ENCODE assay signal across 25 cellular contexts in genomic region chr11:86951706-86952105, GRCh38. TPM values are rescaled to one million over a fixed set of nuclear protein-coding genes. Genes with fewer than 3 reads are reported as not detected.
DNase-seq lines count a peak whose midpoint lies in the region; ATAC-seq and TF ChIP-seq lines count a peak whose summit lies in the region.
"Had no signal": no experiment of that assay in that cellular context is flagged by ENCODE, and none has a peak within 500 bp of the region (broad histone marks: within the 10 kb centered on the region; RNA-seq: fewer than 3 reads in every experiment).

No MANE protein-coding gene starts in this region.

- H3K4me1 ChIP-seq in heart left ventricle = peaks cover 11 to 68% (median 44%) of the 10 kb centered on the region in 12 donors
- peaks cover 73% of the 10 kb centered on the region for H3K4me1 ChIP-seq in psoas muscle
- H3K4me1 ChIP-seq in upper lobe of right lung = peaks cover 40% of the 10 kb centered on the region

- 47 to 66% (median 53%) methylated on average over 3 of the region's 3 CpGs for WGBS in heart left ventricle, 4 donors
- 47 to 54% (median 49%) methylated on average over 3 of the region's 3 CpGs for WGBS in psoas muscle, 3 donors

- H3K9me3 ChIP-seq in heart left ventricle = no peaks in the 10 kb centered on the region
- H3K9me3 ChIP-seq in psoas muscle = no peaks in the 10 kb centered on the region
- no peaks in the 10 kb centered on the region for H3K9me3 ChIP-seq in upper lobe of right lung
- H3K9me3 ChIP-seq: tibial nerve had no signal

- no peak for TF ChIP-seq POLR2A in heart left ventricle (IDR thresholded peaks at IDR 0.05)

- intact Hi-C loops in heart left ventricle (cut with DNase I) = loop anchor here in 2 of 10 donors (10.0 kb wide), 1 partner anchor 143 kb away; no protein-coding TSS in a partner anchor
- intact Hi-C loops in cardiac septum (cut with DNase I) = loop anchor here (10.0 kb wide), 1 partner anchor 83 kb away; the partner anchor contains the start of gene TMEM135
- intact Hi-C loops in psoas muscle (cut with DNase I) = no loop called here
- intact Hi-C loops in upper lobe of right lung (cut with DNase I) = no loop called here
- intact Hi-C loops in CD14-positive monocyte (cut with micrococcal nuclease) = no loop called here

- TF ChIP-seq CTCF in heart left ventricle (IDR thresholded peaks at IDR 0.05) (no peak), fibroblast of villous mesenchyme (IDR thresholded peaks at IDR 0.05; ENCODE audit: insufficient read depth, low read depth, low read length) (no peak), psoas muscle (IDR thresholded peaks at IDR 0.05) (no peak), upper lobe of right lung (IDR thresholded peaks at IDR 0.05) (no peak), CD14-positive monocyte (IDR thresholded peaks at IDR 0.05) (no peak)

- no peak overlapping the region for H3K4me3 Mint-ChIP-seq in CD14-positive monocyte
- H3K4me3 Mint-ChIP-seq: B cell; central memory CD8-positive, alpha-beta T cell had no signal

- peaks cover 0 to 10% (median 4%) of the 10 kb centered on the region in 7 donors for H3K9me3 Mint-ChIP-seq in CD14-positive monocyte
- H3K9me3 Mint-ChIP-seq: activated T-helper 2 cell treated with anti-CD3 and anti-CD28 coated beads, Interferon-gamma antibody, Interleukin-2, Interleukin-4, amounts not matched to agents 10 μg/mL and 5 μg/mL and 100 μg/mL, durations not matched to agents 14 hours and 24 hours and 36 hours; central memory CD8-positive, alpha-beta T cell had no signal

- peaks cover 29 to 49% (median 33%) of the 10 kb centered on the region in 3 donors for H3K27me3 Mint-ChIP-seq in CD14-positive monocyte (ENCODE audit: low read depth in 3 of 3)

- H3K27ac ChIP-seq in heart left ventricle = peak overlapping the region; percentile 91 to 100 (median 97)
- peak overlapping the region; percentile 42 for H3K27ac ChIP-seq in psoas muscle
- H3K27ac ChIP-seq in upper lobe of right lung = peak overlapping the region; percentile 86
- H3K27ac ChIP-seq: KMS-11, PC-9 had no signal

- H3K36me3 Mint-ChIP-seq in CD14-positive monocyte = peaks cover 0 to 3% of the 10 kb centered on the region in 2 donors

- no peak overlapping the region for H3K27ac Mint-ChIP-seq in CD14-positive monocyte
- H3K27ac Mint-ChIP-seq: activated T-helper 2 cell treated with anti-CD3 and anti-CD28 coated beads, Interferon-gamma antibody, Interleukin-2, Interleukin-4, amounts not matched to agents 10 μg/mL and 5 μg/mL and 100 μg/mL, durations not matched to agents 14 hours and 24 hours and 36 hours; B cell had no signal

- H3K27me3 ChIP-seq in heart left ventricle = peaks cover 0 to 14% (median 0%) of the 10 kb centered on the region in 9 donors
- H3K27me3 ChIP-seq in psoas muscle (ENCODE audit: insufficient read depth in 3 of 3, low read length in 2 of 3) = no peaks in the 10 kb centered on the region
- no peaks in the 10 kb centered on the region for H3K27me3 ChIP-seq in upper lobe of right lung
- H3K27me3 ChIP-seq: tibial nerve had no signal

- H3K36me3 ChIP-seq in heart left ventricle = peaks cover 0 to 58% (median 30%) of the 10 kb centered on the region in 9 donors
- H3K36me3 ChIP-seq in psoas muscle (ENCODE audit: insufficient read depth in 1 of 2, low read depth in 1 of 2) = peaks cover 9 to 35% of the 10 kb centered on the region in 2 donors
- peaks cover 11% of the 10 kb centered on the region for H3K36me3 ChIP-seq in upper lobe of right lung

- DNase-seq in heart left ventricle (no peak), cardiac septum (ENCODE audit: low spot score) (no peak), fibroblast of villous mesenchyme (ENCODE audit: low read depth) (no peak), psoas muscle (no peak), upper lobe of right lung (no peak), CD14-positive monocyte (ENCODE audit: low spot score) (no peak), NCI-H446 treated with DMSO at 0.1 percent for 48 hours (lab: John Stamatoyannopoulos, UW) (no peak)
- DNase-seq in stimulated activated naive CD8-positive, alpha-beta T cell treated with anti-CD3 and anti-CD28 coated beads, Interleukin-15, Interleukin-2, amounts not matched to agents 100 U/mL and 50 U/mL, for 24 hours = no peak
- DNase-seq: 8988T; activated CD4-positive, alpha-beta T cell treated with anti-CD3 and anti-CD28 coated beads, Interleukin-2, amount 50 U/mL, for 1 hour; EL; glutamatergic neuron; HCEC 1CT; MV-4-11; NCI-H187 treated with DMSO at 0.1 percent for 48 hours; NCI-H2227 treated with DMSO at 0.1 percent for 48 hours; occipital lobe; PC-9 had no signal

- H3K4me3 ChIP-seq in heart left ventricle = peak overlapping the region in 11 of 12 donors; percentile 10 to 99 (median 93)
- peak overlapping the region; percentile 81 for H3K4me3 ChIP-seq in fibroblast of villous mesenchyme (ENCODE audit: low read depth, low read length)
- peak overlapping the region; percentile 96 for H3K4me3 ChIP-seq in psoas muscle
- H3K4me3 ChIP-seq in upper lobe of right lung = peak overlapping the region; percentile 82
- H3K4me3 ChIP-seq: PC-9 had no signal

- no peak for ATAC-seq in heart left ventricle
- ATAC-seq in psoas muscle = no peak
- ATAC-seq in upper lobe of right lung = no peak
- ATAC-seq in stimulated activated naive CD8-positive, alpha-beta T cell treated with anti-CD3 and anti-CD28 coated beads, Interleukin-15, Interleukin-2, amounts not matched to agents 100 U/mL and 50 U/mL, for 24 hours = no peak
- ATAC-seq: esophagus mucosa, sciatic nerve had no signal

- H3K4me1 Mint-ChIP-seq in CD14-positive monocyte = peaks cover 20% of the 10 kb centered on the region

RNA-seq across cellular contexts. Expression of gene FZD4, which starts 3.5 kb away (rescaled TPM):
- total RNA-seq in heart left ventricle (10 to 100 TPM; 16.7 to 39.6 (median 22.1) TPM), cardiac septum (14.4 TPM), fibroblast of villous mesenchyme (13.5 and 17.3 TPM in 2 replicates), psoas muscle (100 to 1,000 TPM in 1 of 4 donors, 10 to 100 TPM in 3; 12.3 to 158 (median 30.2) TPM), upper lobe of right lung (57.4 TPM)
- polyA plus RNA-seq in heart left ventricle (10 to 100 TPM; 11.6 to 16.5 TPM), psoas muscle (10 to 100 TPM; 22.1 to 39.5 (median 27.5) TPM), CD14-positive monocyte (not detected)

Comparison
In these comparisons a context has a peak if more than half of its experiments do, and no peak if none do; other contexts are left out.
1. H3K27ac ChIP-seq: peak in every context shown above with its lines; median percentile 97 in heart left ventricle; 86 in upper lobe of right lung; 42 in psoas muscle.